8 cellular contexts compared by ENCODE assay signal in genomic region chr3:45011756-45012441, GRCh38. TPM values are rescaled to one million over a fixed set of nuclear protein-coding genes. Genes with fewer than 3 reads are reported as not detected.
A peak's percentile ranks its signal among the peaks of the same experiment; 100 is the strongest.
DNase-seq lines count a peak whose midpoint lies in the region; ATAC-seq and TF ChIP-seq lines count a peak whose summit lies in the region.

No MANE protein-coding gene starts in this region.

- H2AK5ac ChIP-seq in mesendoderm (ENCODE audit: low read length) = no peak overlapping the region

- H3K27ac ChIP-seq in Karpas-422 (ENCODE audit: low read length) (peak overlapping the region; percentile 42), colonic mucosa (peak overlapping the region; percentile 30), mesendoderm (ENCODE audit: low read depth, low read length) (peak overlapping the region; percentile 26)

- ATAC-seq in HG03097 (IDR thresholded peaks at IDR 0.05; ENCODE audit: low FRiP score, unreplicated experiment) = no peak

- H3K9me3 ChIP-seq in Karpas-422 (ENCODE audit: low read length) = no peaks in the 10 kb centered on the region
- no peaks in the 10 kb centered on the region for H3K9me3 ChIP-seq in colonic mucosa

- H3K4me2 ChIP-seq in Karpas-422 (ENCODE audit: low read depth, low read length, poor library complexity, severe bottlenecking) (no peak overlapping the region), mesendoderm (ENCODE audit: low read length) (no peak overlapping the region)

- H3K27me3 ChIP-seq in Karpas-422 (ENCODE audit: low read length) (no peaks in the 10 kb centered on the region), colonic mucosa (no peaks in the 10 kb centered on the region), mesendoderm (ENCODE audit: insufficient read depth, low read length, poor library complexity) (no peaks in the 10 kb centered on the region)

- intact Hi-C loops in colonic mucosa (cut with DNase I) = no loop called here

- H3K9ac ChIP-seq in Karpas-422 (ENCODE audit: low read length) (peak overlapping the region; percentile 27; the same call in 1 of the 2 replicates), colonic mucosa (ENCODE audit: low read depth in 2 of 2, low read length in 2 of 2) (no peak overlapping the region), mesendoderm (ENCODE audit: low read length) (no peak overlapping the region)

- H3K4ac ChIP-seq in mesendoderm (ENCODE audit: low read depth, low read length) = no peak overlapping the region

- TF ChIP-seq CTCF in colonic mucosa (IDR thresholded peaks at IDR 0.05) = no peak

- H2BK5ac ChIP-seq in mesendoderm (ENCODE audit: low read length) = no peak overlapping the region

- H2AFZ ChIP-seq in Karpas-422 (ENCODE audit: low read length) = no peak overlapping the region

- no peak overlapping the region for H4K5ac ChIP-seq in mesendoderm (ENCODE audit: low read length)

- no peak overlapping the region for H2BK120ac ChIP-seq in mesendoderm (ENCODE audit: low read depth, low read length)

- no peaks in the 10 kb centered on the region for H3K9me2 ChIP-seq in Karpas-422 (replicated peaks; ENCODE audit: insufficient read depth, low read length)

- H4K8ac ChIP-seq in mesendoderm (ENCODE audit: low read depth, low read length) = no peak overlapping the region

- H3K36me3 ChIP-seq in Karpas-422 (ENCODE audit: insufficient read depth, low read length) = peaks cover 57% of the 10 kb centered on the region; the same call in 1 of the 2 replicates
- H3K36me3 ChIP-seq in colonic mucosa = no peaks in the 10 kb centered on the region
- H3K36me3 ChIP-seq in mesendoderm (ENCODE audit: control insufficient read depth, insufficient read depth, low read length) = peaks cover 5% of the 10 kb centered on the region

- H3K79me1 ChIP-seq in mesendoderm (ENCODE audit: low read length) = no peaks in the 10 kb centered on the region

- H3K56ac ChIP-seq in mesendoderm (ENCODE audit: low read length) = no peak overlapping the region

- H3K18ac ChIP-seq in mesendoderm (ENCODE audit: low read length) = no peak overlapping the region

- H3K4me1 ChIP-seq in Karpas-422 (ENCODE audit: low read length) (peaks cover 26% of the 10 kb centered on the region), colonic mucosa (no peaks in the 10 kb centered on the region), mesendoderm (ENCODE audit: control insufficient read depth, low read depth, low read length) (no peaks in the 10 kb centered on the region)

- H2BK15ac ChIP-seq in mesendoderm (replicated peaks; ENCODE audit: low read depth) = no peak overlapping the region

- H3K79me2 ChIP-seq in Karpas-422 (ENCODE audit: low read length) (peaks cover 3% of the 10 kb centered on the region; the same call in 1 of the 2 replicates), mesendoderm (ENCODE audit: control insufficient read depth, insufficient read depth, low read length) (no peaks in the 10 kb centered on the region)

- H3K23ac ChIP-seq in mesendoderm (ENCODE audit: low read length) = no peak overlapping the region

- DNase-seq in Ammon's horn (ENCODE audit: low spot score) (peak; percentile 33), Karpas-422 (no peak), colonic mucosa (no peak), mesendoderm (peak; percentile 91), NCI-H1694 treated with DMSO at 0.1 percent for 48 hours (lab: John Stamatoyannopoulos, UW) (no peak), NCI-H774 (lab: John Stamatoyannopoulos, UW) (no peak), DMS79 treated with DMSO at 0.1 percent for 48 hours (lab: John Stamatoyannopoulos, UW) (no peak)

- no CpG with 5 or more reads among the region's 7 CpGs for WGBS in mesendoderm (ENCODE audit: extremely low coverage, insufficient coverage, low lambda C conversion rate)

- H4K20me1 ChIP-seq in Karpas-422 (ENCODE audit: insufficient read depth, low read depth, low read length) = 0 out of 2 replicates have a peak, but pooled peaks cover 10% of the 10 kb centered on the region

- no peak overlapping the region for H3K4me3 ChIP-seq in Karpas-422 (ENCODE audit: low read length)
- H3K4me3 ChIP-seq in colonic mucosa = no peak overlapping the region
- no peak overlapping the region for H3K4me3 ChIP-seq in mesendoderm (ENCODE audit: low read length)

RNA-seq across cellular contexts. Expression of gene CLEC3B, which starts 14.2 kb away (rescaled TPM):
- total RNA-seq in Karpas-422 (2014; rRNA removed; shearing (Covaris generic); ENCODE audit: low replicate concordance) = not detected in 2 replicates
- total RNA-seq in colonic mucosa = 10 to 100 TPM in 1 of 2 donors, 1 to 10 TPM in 1; 9.6 to 28.9 TPM
- 0.14 TPM for polyA plus RNA-seq in mesendoderm (2013, experiment 1 of 2)
- polyA plus RNA-seq in mesendoderm (2013, experiment 2 of 2) = 0.08 TPM

RNA-seq across cellular contexts. Expression of gene EXOSC7, which starts 35.9 kb away (rescaled TPM):
- 67.1 and 78.6 TPM in 2 replicates for total RNA-seq in Karpas-422 (2014; rRNA removed; shearing (Covaris generic); ENCODE audit: low replicate concordance)
- 10 to 100 TPM; 24.9 to 35.6 TPM for total RNA-seq in colonic mucosa
- 59.3 TPM for polyA plus RNA-seq in mesendoderm (2013, experiment 1 of 2)
- 59.2 TPM for polyA plus RNA-seq in mesendoderm (2013, experiment 2 of 2)

RNA-seq across cellular contexts. Expression of gene ZDHHC3, which starts 35.9 kb away (rescaled TPM):
- 70.9 and 93.4 TPM in 2 replicates for total RNA-seq in Karpas-422 (2014; rRNA removed; shearing (Covaris generic); ENCODE audit: low replicate concordance)
- 100 to 1,000 TPM; 152 to 162 TPM for total RNA-seq in colonic mucosa
- 41.9 TPM for polyA plus RNA-seq in mesendoderm (2013, experiment 1 of 2)
- 43.4 TPM for polyA plus RNA-seq in mesendoderm (2013, experiment 2 of 2)

Comparison
In these comparisons a context has a peak if more than half of its experiments do, and no peak if none do; other contexts are left out.
1. DNase-seq: peak in Ammon's horn (single experiment) and mesendoderm (single experiment); none in Karpas-422 (single experiment), colonic mucosa (single experiment), NCI-H1694 treated with DMSO at 0.1 percent for 48 hours (single experiment), NCI-H774 (single experiment) and DMS79 treated with DMSO at 0.1 percent for 48 hours (single experiment).
2. RNA of gene CLEC3B, which starts 14.2 kb away (total RNA-seq): 9.6 to 28.9 TPM in colonic mucosa; not detected in Karpas-422; every median in the first group is over 10 times any median in the second.
3. Peak in every context shown above with its lines, with median percentiles within 50 percentile points of each other: H3K27ac ChIP-seq.